Comparison of ENCODE assay signal across 12 cellular contexts in the genomic region with DNA sequence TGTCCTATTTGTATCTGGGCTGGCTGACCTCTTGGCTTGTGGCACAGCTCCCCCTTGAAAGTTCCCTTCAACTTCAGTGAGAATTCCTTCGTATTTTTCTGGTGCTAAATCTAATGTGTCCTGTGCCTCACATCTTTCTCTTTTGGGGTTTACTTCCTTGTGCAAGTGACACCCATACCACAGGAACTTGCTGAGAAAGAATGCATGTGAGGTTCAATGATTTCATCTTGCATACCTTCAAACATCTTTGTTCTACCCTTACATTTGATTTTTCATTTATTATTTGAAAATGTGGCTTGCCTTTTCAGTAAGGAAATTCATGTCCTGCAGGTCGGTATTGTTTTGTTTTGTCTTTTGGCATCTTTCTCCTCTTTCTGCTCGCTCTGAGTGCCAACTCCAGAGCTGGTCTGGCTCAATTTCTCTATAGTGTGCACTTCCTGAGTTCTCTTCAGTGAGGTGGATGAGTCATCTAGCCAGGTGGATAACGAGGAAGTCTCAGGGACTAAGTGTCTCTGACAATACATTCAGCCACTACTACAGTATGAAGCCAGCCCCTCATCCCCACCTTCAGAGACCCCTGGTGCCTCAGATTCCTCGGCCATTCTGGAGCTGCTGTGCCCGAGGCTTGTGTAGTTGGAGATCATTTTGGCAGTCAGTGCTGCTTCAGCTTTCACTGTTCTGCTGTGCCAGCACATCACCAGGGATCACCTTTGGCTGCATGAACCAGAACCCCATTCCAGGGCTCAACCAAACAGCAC. TPM values are rescaled to one million over a fixed set of nuclear protein-coding genes. Genes with fewer than 3 reads are reported as not detected.
A peak's percentile ranks its signal among the peaks of the same experiment; 100 is the strongest.
DNase-seq lines count a peak whose midpoint lies in the region; ATAC-seq and TF ChIP-seq lines count a peak whose summit lies in the region.
"Had no signal": no experiment of that assay in that cellular context is flagged by ENCODE, and none has a peak within 500 bp of the region (broad histone marks: within the 10 kb centered on the region; RNA-seq: fewer than 3 reads in every experiment).

No MANE protein-coding gene starts in this region.

- H3K9me3 ChIP-seq in right atrium auricular region = no peaks in the 10 kb centered on the region
- H3K9me3 ChIP-seq: SJSA1 had no signal

- no peaks in the 10 kb centered on the region for H3K36me3 Mint-ChIP-seq in activated T-helper 17 cell treated with anti-CD3 and anti-CD28 coated beads, Interleukin-2, amount 50 U/mL, for 72 hours (ENCODE audit: low read depth)

- H3K27ac Mint-ChIP-seq in activated T-helper 17 cell treated with anti-CD3 and anti-CD28 coated beads, Interleukin-2, amount 50 U/mL, for 72 hours = peak overlapping the region; percentile 11

- intact Hi-C loops in Right ventricle myocardium inferior (cut with DNase I) = no loop called here
- intact Hi-C loops in dorsolateral prefrontal cortex (cut with DNase I) = no loop called here

- ATAC-seq in Right ventricle myocardium inferior (no peak), left lobe of liver (peak; percentile 48), GM21737 (IDR thresholded peaks at IDR 0.05; ENCODE audit: unreplicated experiment) (no peak)
- no peak for ATAC-seq in activated T-helper 17 cell treated with anti-CD3 and anti-CD28 coated beads, Interleukin-2, amount 50 U/mL, for 72 hours (replicated peaks)

- H3K4me1 Mint-ChIP-seq in activated T-helper 17 cell treated with anti-CD3 and anti-CD28 coated beads, Interleukin-2, amount 50 U/mL, for 72 hours = peaks cover 13% of the 10 kb centered on the region
- H3K4me1 Mint-ChIP-seq: central memory CD8-positive, alpha-beta T cell had no signal

- H3K9me3 Mint-ChIP-seq in activated T-helper 17 cell treated with anti-CD3 and anti-CD28 coated beads, Interleukin-2, amount 50 U/mL, for 72 hours = peaks cover 6% of the 10 kb centered on the region

- H3K36me3 ChIP-seq in right atrium auricular region = no peaks in the 10 kb centered on the region
- H3K36me3 ChIP-seq: SJSA1 had no signal

- H3K27me3 ChIP-seq in right atrium auricular region = no peaks in the 10 kb centered on the region
- peaks cover 0 to 24% (median 0%) of the 10 kb centered on the region in 45 donors for H3K27me3 ChIP-seq in dorsolateral prefrontal cortex
- H3K27me3 ChIP-seq: SJSA1 had no signal

- DNase-seq in Right ventricle myocardium inferior (ENCODE audit: missing footprints) = peak; percentile 11
- no peak for DNase-seq in right atrium auricular region (ENCODE audit: low spot score)
- no peak for DNase-seq in left lobe of liver (ENCODE audit: low spot score)
- no peak for DNase-seq in dorsolateral prefrontal cortex
- no peak for DNase-seq in AG08396 (ENCODE audit: low spot score)
- DNase-seq in islet precursor cell = no peak
- DNase-seq: activated effector memory CD4-positive, alpha-beta T cell treated with Interleukin-2 at 50 U/mL for 16 hours; NCI-H2081 had no signal

- peaks cover 30% of the 10 kb centered on the region for H3K27me3 Mint-ChIP-seq in activated T-helper 17 cell treated with anti-CD3 and anti-CD28 coated beads, Interleukin-2, amount 50 U/mL, for 72 hours

- no peaks in the 10 kb centered on the region for H3K4me1 ChIP-seq in right atrium auricular region

- no peak overlapping the region for H3K4me3 ChIP-seq in right atrium auricular region
- no peak overlapping the region for H3K4me3 ChIP-seq in dorsolateral prefrontal cortex
- H3K4me3 ChIP-seq: SJSA1 had no signal

- no peak overlapping the region for H3K27ac ChIP-seq in right atrium auricular region
- H3K27ac ChIP-seq in dorsolateral prefrontal cortex = no peak overlapping the region
- H3K27ac ChIP-seq: SJSA1 had no signal

- H3K4me3 Mint-ChIP-seq in activated T-helper 17 cell treated with anti-CD3 and anti-CD28 coated beads, Interleukin-2, amount 50 U/mL, for 72 hours = peak overlapping the region; percentile 0
- H3K4me3 Mint-ChIP-seq: central memory CD8-positive, alpha-beta T cell had no signal

- TF ChIP-seq CTCF in right atrium auricular region (IDR thresholded peaks at IDR 0.05) (no peak), dorsolateral prefrontal cortex (IDR thresholded peaks at IDR 0.05 in 54 of 56, conservative IDR thresholded peaks at IDR 0.05 in 2 of 56; ENCODE audit: low read depth in 1 of 56, partially characterized antibody in 56 of 56) (no peak)

RNA-seq across cellular contexts. Expression of gene RIPK4, which starts 59.4 kb away (rescaled TPM):
- total RNA-seq in Right ventricle myocardium inferior (0.08 TPM), right atrium auricular region (1 to 10 TPM; 2.1 to 3.5 TPM), left lobe of liver (8.2 TPM), dorsolateral prefrontal cortex (under 1 TPM in 27 of 120 experiments, not detected in 93; 0.10 to 0.89 (median 0.15) TPM)
- total RNA-seq in activated T-helper 17 cell treated with anti-CD3 and anti-CD28 coated beads, Interleukin-2, amount 50 U/mL, for 72 hours = 1 to 10 TPM in 1 of 2 donors, not detected in 1; 1.1 TPM
